Comparison of ENCODE assay signal across 28 cellular contexts in genomic region chr6:41663558-41663957, GRCh38. TPM values are rescaled to one million over a fixed set of nuclear protein-coding genes. Genes with fewer than 3 reads are reported as not detected.
"Had no signal": no experiment of that assay in that cellular context is flagged by ENCODE, and none has a peak within 500 bp of the region (broad histone marks: within the 10 kb centered on the region; RNA-seq: fewer than 3 reads in every experiment).

No MANE protein-coding gene starts in this region.

- H3K27ac ChIP-seq: adrenal gland, brain microvascular endothelial cell, gastrocnemius medialis, neutrophil, ovary, upper lobe of left lung, vagina had no signal

- H3K4me1 ChIP-seq: adrenal gland, gastrocnemius medialis, upper lobe of left lung, vagina had no signal

- H3K27me3 ChIP-seq: adrenal gland, gastrocnemius medialis, ovary, upper lobe of left lung, vagina had no signal

- ATAC-seq: activated CD8-positive, alpha-beta memory T cell treated with anti-CD3 and anti-CD28 coated beads, Interleukin-2, amount 10 ng/mL, durations not matched to agents 7 days and 5 days; activated CD8-positive, alpha-beta T cell treated with anti-CD3 and anti-CD28 coated beads for 36 hours; activated T-cell treated with anti-CD3 and anti-CD28 coated beads, Interleukin-2, amount 50 U/mL, for 72 hours; gastrocnemius medialis; naive thymus-derived CD8-positive, alpha-beta T cell; sciatic nerve; stimulated activated effector memory CD8-positive, alpha-beta T cell treated with anti-CD3 and anti-CD28 coated beads, Interleukin-12 subunit alpha, Interleukin-12 subunit beta, amount 100 ng/mL, for 72 hours; stimulated activated naive CD8-positive, alpha-beta T cell treated with anti-CD3 and anti-CD28 coated beads, Interleukin-15, amount 100 ng/mL, for 72 hours had no signal

- DNase-seq: activated CD4-positive, alpha-beta T cell treated with anti-CD3 and anti-CD28 coated beads for 1 hour; activated CD4-positive, alpha-beta T cell treated with anti-CD3 and anti-CD28 coated beads, Interleukin-2, amount 10 ng/mL, durations not matched to agents 7 days and 5 days; activated CD8-positive, alpha-beta memory T cell treated with anti-CD3 and anti-CD28 coated beads, Interleukin-2, amount 10 ng/mL, durations not matched to agents 7 days and 5 days; activated CD8-positive, alpha-beta T cell treated with anti-CD3 and anti-CD28 coated beads for 36 hours; activated naive CD4-positive, alpha-beta T cell treated with Interleukin-2 at 50 U/mL for 16 hours; activated naive CD8-positive, alpha-beta T cell treated with anti-CD3 and anti-CD28 coated beads for 36 hours; activated T-cell treated with anti-CD3 and anti-CD28 coated beads, Interleukin-2, amount 50 U/mL, for 72 hours; adrenal gland; brain microvascular endothelial cell; central memory CD4-positive, alpha-beta T cell; dermis blood vessel endothelial cell; effector memory CD4-positive, alpha-beta T cell; erythroblast; gastrocnemius medialis; glutamatergic neuron; midbrain; naive thymus-derived CD8-positive, alpha-beta T cell; ovary; small intestine; stimulated activated CD4-positive, alpha-beta T cell treated with anti-CD3 and anti-CD28 coated beads, Interleukin-4, amount 100 ng/mL, for 24 hours; stimulated activated naive CD8-positive, alpha-beta T cell treated with anti-CD3 and anti-CD28 coated beads, Interleukin-15, amount 100 ng/mL, for 72 hours; substantia nigra; T-helper 2 cell; upper lobe of left lung had no signal

- H3K36me3 ChIP-seq: adrenal gland, brain microvascular endothelial cell, gastrocnemius medialis, neutrophil, ovary, upper lobe of left lung, vagina had no signal

- H3K4me3 ChIP-seq: adrenal gland, gastrocnemius medialis, ovary, upper lobe of left lung, vagina had no signal

- H3K9me3 ChIP-seq: adrenal gland, gastrocnemius medialis, neutrophil, ovary, upper lobe of left lung, vagina had no signal

RNA-seq across cellular contexts. Expression of gene MDFI, which starts 25.3 kb away (rescaled TPM):
- total RNA-seq: activated CD4-positive, alpha-beta T cell treated with anti-CD3 and anti-CD28 coated beads, Interleukin-2, amount 10 ng/mL, durations not matched to agents 7 days and 5 days; activated CD8-positive, alpha-beta memory T cell treated with anti-CD3 and anti-CD28 coated beads, Interleukin-2, amount 10 ng/mL, durations not matched to agents 7 days and 5 days; activated CD8-positive, alpha-beta T cell treated with anti-CD3 and anti-CD28 coated beads for 36 hours; activated naive CD8-positive, alpha-beta T cell treated with anti-CD3 and anti-CD28 coated beads for 36 hours; activated T-cell treated with anti-CD3 and anti-CD28 coated beads, Interleukin-2, amount 50 U/mL, for 72 hours; naive thymus-derived CD8-positive, alpha-beta T cell had no signal
- polyA plus RNA-seq: naive thymus-derived CD8-positive, alpha-beta T cell had no signal
